Comparison of ENCODE assay signal across 9 cellular contexts in genomic region chr5:180648658-180649296, GRCh38. TPM values are rescaled to one million over a fixed set of nuclear protein-coding genes. Genes with fewer than 3 reads are reported as not detected.
DNase-seq lines count a peak whose midpoint lies in the region; ATAC-seq and TF ChIP-seq lines count a peak whose summit lies in the region.
"Had no signal": no experiment of that assay in that cellular context is flagged by ENCODE, and none has a peak within 500 bp of the region (broad histone marks: within the 10 kb centered on the region; RNA-seq: fewer than 3 reads in every experiment).

No MANE protein-coding gene starts in this region.

- H3K4me3 ChIP-seq in A673 (ENCODE audit: low read depth, low read length, poor library complexity, severe bottlenecking): peak overlapping the region; percentile 15
- no peak overlapping the region for H3K4me3 ChIP-seq in Loucy (ENCODE audit: low read length, poor library complexity, severe bottlenecking)
- H3K4me3 ChIP-seq in dorsolateral prefrontal cortex: peak overlapping the region in 51 of 59 donors; percentile 4 to 59 (median 34)

- H3K27me3 ChIP-seq in A673 (replicated peaks; ENCODE audit: insufficient read depth, low read depth, low read length, poor library complexity): peaks cover 56% of the 10 kb centered on the region
- H3K27me3 ChIP-seq in Loucy (ENCODE audit: insufficient read depth, low read length, poor library complexity, severe bottlenecking): no peaks in the 10 kb centered on the region
- peaks cover 0 to 79% (median 49%) of the 10 kb centered on the region in 45 donors for H3K27me3 ChIP-seq in dorsolateral prefrontal cortex

- BruUV-seq in A673 (replicated peaks; lab: Mats Ljungman, UMichigan): no TSS peak

- no peaks in the 10 kb centered on the region for H3K9me3 Mint-ChIP-seq in naive thymus-derived CD8-positive, alpha-beta T cell

- H3K4me2 ChIP-seq in Loucy (ENCODE audit: low read depth, low read length, poor library complexity, severe bottlenecking): no peak overlapping the region

- H4K20me1 ChIP-seq in Loucy (ENCODE audit: insufficient read depth, low read length, poor library complexity, severe bottlenecking): no peaks in the 10 kb centered on the region

- no peak for DNase-seq in A673 (ENCODE audit: low spot score)
- peak in 4 of 10 donors; percentile 7 to 39 (median 26) for DNase-seq in dorsolateral prefrontal cortex
- peak in 7 of 10 donors; percentile 9 to 66 (median 30) for DNase-seq in naive thymus-derived CD8-positive, alpha-beta T cell
- no peak for DNase-seq in DMS53 (lab: John Stamatoyannopoulos, UW)
- DNase-seq in Ammon's horn (ENCODE audit: low spot score): no peak

- H3K27ac ChIP-seq in A673 (ENCODE audit: low read depth, low read length, poor library complexity, severe bottlenecking) (no peak overlapping the region), dorsolateral prefrontal cortex (no peak overlapping the region)

- H3K4me1 Mint-ChIP-seq in naive thymus-derived CD8-positive, alpha-beta T cell: peaks cover 13 to 27% (median 19%) of the 10 kb centered on the region in 4 donors

- intact Hi-C loops in A673 (cut with micrococcal nuclease; ENCODE audit: unreplicated experiment) (no loop called here), dorsolateral prefrontal cortex (cut with DNase I) (no loop called here)

- no peaks in the 10 kb centered on the region for H3F3A ChIP-seq in Loucy (ENCODE audit: low read depth)

- POLR2A ChIA-PET in A673 (lab: Charles Lee; ENCODE audit: low non-redundant PET): no interaction called here
- POLR2A ChIA-PET in naive thymus-derived CD8-positive, alpha-beta T cell (lab: Charles Lee): interaction anchor here (0.7 to 3.0 kb wide), 7 partner anchors 18 to 182 kb away, joined by 3 to 9 read pairs (median 3); partner anchors contain the start of gene MGAT1

- no peaks in the 10 kb centered on the region for H3K4me1 ChIP-seq in A673 (ENCODE audit: insufficient read depth, low read length, poor library complexity, severe bottlenecking)
- no peaks in the 10 kb centered on the region for H3K4me1 ChIP-seq in Loucy (ENCODE audit: insufficient read depth, low read length, poor library complexity, severe bottlenecking)

- H3K9me3 ChIP-seq in A673 (ENCODE audit: low read depth, low read length, poor library complexity, severe bottlenecking): no peaks in the 10 kb centered on the region
- H3K9me3 ChIP-seq in Loucy (ENCODE audit: insufficient read depth, low read depth, low read length): no peaks in the 10 kb centered on the region

- TF ChIP-seq CTCF in A673 (conservative IDR thresholded peaks at IDR 0.05; ENCODE audit: low read depth, low read length): peak; percentile 33; the same call in 1 of the 2 replicates
- peak; percentile 13; the same call in 1 of the 2 replicates for TF ChIP-seq CTCF in Loucy (conservative IDR thresholded peaks at IDR 0.05; ENCODE audit: low read length)
- peak in 6 of 56 donors; percentile 7 to 29 (median 12) for TF ChIP-seq CTCF in dorsolateral prefrontal cortex (IDR thresholded peaks at IDR 0.05 in 54 of 56, conservative IDR thresholded peaks at IDR 0.05 in 2 of 56; ENCODE audit: low read depth in 1 of 56, partially characterized antibody in 56 of 56)

- peaks cover 0 to 33% (median 17%) of the 10 kb centered on the region in 5 donors for H3K27me3 Mint-ChIP-seq in naive thymus-derived CD8-positive, alpha-beta T cell

- peak overlapping the region in 5 of 10 donors; percentile 26 to 86 (median 79) for H3K27ac Mint-ChIP-seq in naive thymus-derived CD8-positive, alpha-beta T cell

- H3K9ac ChIP-seq in Loucy (ENCODE audit: low read depth, low read length, poor library complexity, severe bottlenecking): no peak overlapping the region

- H3K36me3 ChIP-seq in A673 (ENCODE audit: insufficient read depth, low read length, poor library complexity, severe bottlenecking): no peaks in the 10 kb centered on the region
- H3K36me3 ChIP-seq in Loucy (ENCODE audit: insufficient read depth, low read length): no peaks in the 10 kb centered on the region

- H2AFZ ChIP-seq in Loucy (ENCODE audit: low read length): no peak overlapping the region

- H3K4me3 Mint-ChIP-seq in naive thymus-derived CD8-positive, alpha-beta T cell: peak overlapping the region; percentile 66 to 89 (median 84)

- peak; percentile 60 to 69 for ATAC-seq in naive thymus-derived CD8-positive, alpha-beta T cell
- ATAC-seq in GM21723 (IDR thresholded peaks at IDR 0.05; ENCODE audit: unreplicated experiment): no peak
- no peak for ATAC-seq in HG03108 (IDR thresholded peaks at IDR 0.05; ENCODE audit: unreplicated experiment)

- H3K79me2 ChIP-seq in Loucy (ENCODE audit: insufficient read depth, low read length): no peaks in the 10 kb centered on the region

- CTCF ChIA-PET in A673 (lab: Charles Lee): interaction anchor here (0.6 kb wide), 1 partner anchor 124 kb away, joined by 7 read pairs; no protein-coding TSS in a partner anchor

- H3K9me2 ChIP-seq in Loucy (replicated peaks; ENCODE audit: low read depth, low read length): no peaks in the 10 kb centered on the region

- H3K36me3 Mint-ChIP-seq in naive thymus-derived CD8-positive, alpha-beta T cell: peaks cover 0 to 5% (median 0%) of the 10 kb centered on the region in 3 donors

RNA-seq across cellular contexts. Expression of gene FLT4, which starts 0.6 kb away (rescaled TPM):
- total RNA-seq in A673 (2021) (8.6 and 10.1 TPM in 2 replicates), dorsolateral prefrontal cortex (1 to 10 TPM in 119 of 120 experiments, under 1 TPM in 1; 0.83 to 7.9 (median 3.7) TPM)
- 10 to 100 TPM; 40.6 to 44.5 TPM for total RNA-seq in naive thymus-derived CD8-positive, alpha-beta T cell
- polyA plus RNA-seq in naive thymus-derived CD8-positive, alpha-beta T cell: 1 to 10 TPM in 2 of 3 donors, under 1 TPM in 1; 0.93 to 2.8 (median 1.1) TPM

RNA-seq across cellular contexts. Expression of gene SCGB3A1, which starts 57.5 kb away (rescaled TPM):
- total RNA-seq in A673 (2021) (not detected in 2 replicates), dorsolateral prefrontal cortex (1 to 10 TPM in 24 of 120 experiments, under 1 TPM in 6, not detected in 90; 0.75 to 2.1 (median 1.2) TPM)
- total RNA-seq in naive thymus-derived CD8-positive, alpha-beta T cell: 10 to 100 TPM; 40.1 to 42.7 TPM
- polyA plus RNA-seq in naive thymus-derived CD8-positive, alpha-beta T cell: not detected
- total RNA-seq: HT1080 had no signal

Comparison
In these comparisons a context has a peak if more than half of its experiments do, and no peak if none do; other contexts are left out.
1. DNase-seq: peak in naive thymus-derived CD8-positive, alpha-beta T cell (7 of 10); none in A673 (single experiment), DMS53 (single experiment) and Ammon's horn (single experiment).
2. ATAC-seq: peak in naive thymus-derived CD8-positive, alpha-beta T cell (2 of 2); none in GM21723 (single experiment) and HG03108 (single experiment).
3. RNA of gene SCGB3A1, which starts 57.5 kb away (total RNA-seq): 40.1 to 42.7 TPM in naive thymus-derived CD8-positive, alpha-beta T cell; 0.75 to 2.1 TPM in dorsolateral prefrontal cortex and not detected in A673; every median in the first group is over 10 times any median in the second.